19 cellular contexts compared by ENCODE assay signal in the genomic region with DNA sequence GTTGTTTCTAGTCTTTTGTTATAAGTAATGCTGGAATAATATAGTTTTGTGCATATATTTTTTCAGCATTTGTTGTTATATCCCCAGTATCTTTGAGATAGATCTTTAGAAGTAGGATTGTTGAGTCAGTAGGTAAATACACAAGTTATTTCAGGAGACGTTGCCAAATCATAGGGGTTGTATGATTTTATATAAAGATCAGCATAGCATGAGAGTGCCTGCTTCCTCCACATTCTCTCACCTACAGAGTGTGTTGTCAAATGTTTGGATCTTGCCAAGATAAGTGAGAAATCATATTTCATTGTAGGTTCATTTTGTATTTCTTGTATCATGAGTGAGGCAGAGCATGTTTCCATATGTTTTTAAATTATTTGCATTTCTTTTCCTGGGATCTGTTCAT. TPM values are rescaled to one million over a fixed set of nuclear protein-coding genes. Genes with fewer than 3 reads are reported as not detected.
DNase-seq lines count a peak whose midpoint lies in the region; ATAC-seq, FAIRE-seq and TF ChIP-seq lines count a peak whose summit lies in the region.
"Had no signal": no experiment of that assay in that cellular context is flagged by ENCODE, and none has a peak within 500 bp of the region (broad histone marks: within the 10 kb centered on the region; RNA-seq: fewer than 3 reads in every experiment).

No MANE protein-coding gene starts in this region.

- H3K27ac Mint-ChIP-seq in activated naive CD8-positive, alpha-beta T cell, result peak overlapping the region; percentile 68
- no peak overlapping the region for H3K27ac Mint-ChIP-seq in activated naive CD8-positive, alpha-beta T cell treated with anti-CD3 and anti-CD28 coated beads for 36 hours

- no peaks in the 10 kb centered on the region for H3K9me3 Mint-ChIP-seq in activated naive CD8-positive, alpha-beta T cell (ENCODE audit: low read depth)
- H3K9me3 Mint-ChIP-seq in activated naive CD8-positive, alpha-beta T cell treated with anti-CD3 and anti-CD28 coated beads for 36 hours, result no peaks in the 10 kb centered on the region

- intact Hi-C loops in sciatic nerve (cut with DNase I), result no loop called here

- H3K4me3 Mint-ChIP-seq in activated naive CD8-positive, alpha-beta T cell, result peak overlapping the region; percentile 69
- H3K4me3 Mint-ChIP-seq in activated naive CD8-positive, alpha-beta T cell treated with anti-CD3 and anti-CD28 coated beads for 36 hours, result no peak overlapping the region

- peaks cover 34% of the 10 kb centered on the region for H3K4me1 Mint-ChIP-seq in activated naive CD8-positive, alpha-beta T cell (ENCODE audit: low read depth)
- H3K4me1 Mint-ChIP-seq in activated naive CD8-positive, alpha-beta T cell treated with anti-CD3 and anti-CD28 coated beads for 36 hours, result peaks cover 23% of the 10 kb centered on the region

- DNase-seq in activated naive CD8-positive, alpha-beta T cell treated with anti-CD3 and anti-CD28 coated beads for 36 hours, result no peak
- DNase-seq in LNCaP clone FGC (ENCODE audit: low read depth) (peak; percentile 86), bronchial epithelial cell (ENCODE audit: low read depth) (peak; percentile 26), superior temporal gyrus (ENCODE audit: extremely low spot score) (peak; percentile 57), HTR-8/SVneo (ENCODE audit: insufficient read length, low spot score) (no peak), SKM-1 treated with dmso at 0.1 percent for 144 hours (lab: John Stamatoyannopoulos, UW; ENCODE audit: unreplicated experiment) (no peak), sciatic nerve (ENCODE audit: low spot score) (no peak)
- DNase-seq: activated CD4-positive, alpha-beta T cell treated with anti-CD3 and anti-CD28 coated beads, Interleukin-2, amount 50 U/mL, for 1 hour; activated effector memory CD4-positive, alpha-beta T cell treated with Interleukin-2 at 50 U/mL for 16 hours; NCI-H1436 treated with DMSO at 0.1 percent for 48 hours; NCI-H2171 treated with DMSO at 0.1 percent for 48 hours; NCI-H69; SJCRH30; stimulated activated CD4-positive, alpha-beta T cell treated with anti-CD3 and anti-CD28 coated beads, Interleukin-4, amount 100 ng/mL, for 4 hours; T1000 had no signal

- H3K27me3 ChIP-seq in bronchial epithelial cell (ENCODE audit: control insufficient read depth, insufficient read depth, low read length), result no peaks in the 10 kb centered on the region
- H3K27me3 ChIP-seq: SJCRH30, suprapubic skin had no signal

- no peaks in the 10 kb centered on the region for H3K27me3 Mint-ChIP-seq in activated naive CD8-positive, alpha-beta T cell
- H3K27me3 Mint-ChIP-seq in activated naive CD8-positive, alpha-beta T cell treated with anti-CD3 and anti-CD28 coated beads for 36 hours, result no peaks in the 10 kb centered on the region

- H3K4me3 ChIP-seq in LNCaP clone FGC (ENCODE audit: low read depth, low read length), result peak overlapping the region; percentile 97; the same call in 1 of the 2 replicates
- H3K4me3 ChIP-seq in bronchial epithelial cell (ENCODE audit: low read depth, low read length), result no peak overlapping the region
- H3K4me3 ChIP-seq: lung, SJCRH30, suprapubic skin had no signal

- H3K36me3 ChIP-seq in bronchial epithelial cell (ENCODE audit: control insufficient read depth, insufficient read depth, low read length), result no peaks in the 10 kb centered on the region

- peaks cover 12% of the 10 kb centered on the region for H3K36me3 Mint-ChIP-seq in activated naive CD8-positive, alpha-beta T cell
- H3K36me3 Mint-ChIP-seq in activated naive CD8-positive, alpha-beta T cell treated with anti-CD3 and anti-CD28 coated beads for 36 hours, result peaks cover 9% of the 10 kb centered on the region

- ATAC-seq in sciatic nerve, result no peak

- no peak for FAIRE-seq in bronchial epithelial cell (lab: Jason Lieb, UNC)
- no peak for FAIRE-seq in HTR-8/SVneo (lab: Jason Lieb, UNC)
- FAIRE-seq: colon had no signal

- no peak for TF ChIP-seq CTCF in LNCaP clone FGC (IDR thresholded peaks at IDR 0.05; ENCODE audit: control insufficient read depth, extremely low read depth, insufficient read depth)
- no peak for TF ChIP-seq CTCF in bronchial epithelial cell (IDR thresholded peaks at IDR 0.05; ENCODE audit: insufficient read depth, low read length, severe bottlenecking)

RNA-seq across cellular contexts. Expression of a gene that starts 24.6 kb away (rescaled TPM):
- 10 to 100 TPM; 46.8 to 48.6 TPM for total RNA-seq in activated naive CD8-positive, alpha-beta T cell treated with anti-CD3 and anti-CD28 coated beads for 36 hours
- total RNA-seq in bronchial epithelial cell, result 30.3 and 36.0 TPM in 2 replicates
- total RNA-seq in sciatic nerve, result 58.1 TPM

RNA-seq across cellular contexts. Expression of a gene that starts 52.7 kb away (rescaled TPM):
- total RNA-seq in activated naive CD8-positive, alpha-beta T cell treated with anti-CD3 and anti-CD28 coated beads for 36 hours, result 10 to 100 TPM; 20.3 to 23.1 TPM
- total RNA-seq in bronchial epithelial cell (11.6 and 14.5 TPM in 2 replicates), sciatic nerve (10.7 TPM)

Comparison
In these comparisons a context has a peak if more than half of its experiments do, and no peak if none do; other contexts are left out.
1. DNase-seq: peak in LNCaP clone FGC (single experiment), bronchial epithelial cell (single experiment) and superior temporal gyrus (single experiment); none in activated naive CD8-positive, alpha-beta T cell treated with anti-CD3 and anti-CD28 coated beads for 36 hours (single experiment), HTR-8/SVneo (single experiment), SKM-1 treated with dmso at 0.1 percent for 144 hours (single experiment) and sciatic nerve (single experiment).